In the genomic region with DNA sequence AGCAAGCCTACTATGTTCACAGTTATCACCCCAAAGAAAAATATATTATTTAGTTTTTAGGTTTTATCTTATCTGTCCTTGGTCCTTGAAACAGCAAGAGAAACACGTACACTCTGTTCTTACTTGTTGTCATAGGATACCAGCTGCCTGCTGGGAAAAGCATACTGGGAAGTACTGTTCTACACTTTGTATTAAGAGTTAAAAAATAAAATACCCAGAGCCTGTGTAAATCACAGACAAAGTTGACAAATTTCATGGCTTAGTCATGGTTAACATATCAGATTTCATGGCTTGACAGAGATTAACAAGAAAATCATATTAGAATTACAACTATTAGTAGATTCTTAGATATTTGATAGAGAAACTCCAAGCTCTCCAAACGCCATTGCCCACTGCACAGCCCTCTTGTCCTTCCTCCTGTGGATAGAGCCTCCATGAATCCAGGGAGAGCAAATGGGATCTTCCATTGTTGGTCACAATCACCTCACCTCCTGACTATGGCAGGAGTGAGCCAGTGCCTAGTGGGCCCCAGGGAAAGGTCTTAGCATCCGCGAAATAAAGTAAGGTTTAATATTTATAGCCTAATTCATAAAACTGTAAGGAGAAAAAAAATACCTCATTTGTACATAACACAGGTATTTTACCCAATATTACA, we compare ENCODE assay signal across 19 cellular contexts.
DNase-seq lines count a peak whose midpoint lies in the region.
"Had no signal": no experiment of that assay in that cellular context is flagged by ENCODE, and none has a peak within 500 bp of the region (broad histone marks: within the 10 kb centered on the region; RNA-seq: fewer than 3 reads in every experiment).

No MANE protein-coding gene starts in this region.

- no peaks in the 10 kb centered on the region for H3K27me3 ChIP-seq in HUES6 (ENCODE audit: control insufficient read depth, insufficient read depth, low read length)
- H3K27me3 ChIP-seq in iPS-18a (ENCODE audit: control insufficient read depth, insufficient read depth, low read length): no peaks in the 10 kb centered on the region
- H3K27me3 ChIP-seq in skeletal muscle tissue (ENCODE audit: control insufficient read depth in 3 of 3, insufficient read depth in 3 of 3, low read length in 3 of 3): peaks cover 0 to 2% (median 0%) of the 10 kb centered on the region in 3 donors
- H3K27me3 ChIP-seq in MG63: no peaks in the 10 kb centered on the region
- H3K27me3 ChIP-seq: pancreas, sigmoid colon had no signal

- H3K4me3 ChIP-seq in HUES6 (ENCODE audit: low read depth, low read length) (peak overlapping the region; percentile 27; the same call in 1 of the 2 replicates), iPS-18a (ENCODE audit: low read length) (peak overlapping the region; percentile 18), skeletal muscle tissue (ENCODE audit: low read length in 3 of 3) (no peak overlapping the region), MG63 (no peak overlapping the region)
- H3K4me3 ChIP-seq: pancreas, sigmoid colon had no signal

- H3K9me3 ChIP-seq in HUES6 (ENCODE audit: control insufficient read depth, insufficient read depth, low read depth, low read length) (no peaks in the 10 kb centered on the region), iPS-18a (ENCODE audit: control insufficient read depth, low read depth, low read length) (no peaks in the 10 kb centered on the region), skeletal muscle tissue (ENCODE audit: control insufficient read depth in 3 of 3, low read length in 3 of 3) (no peaks in the 10 kb centered on the region), MG63 (no peaks in the 10 kb centered on the region)
- H3K9me3 ChIP-seq: pancreas, sigmoid colon had no signal

- H3K27ac ChIP-seq in HUES6 (ENCODE audit: low read depth, low read length) (peak overlapping the region; percentile 89; the same call in 1 of the 2 replicates), iPS-18a (ENCODE audit: low read length) (no peak overlapping the region), skeletal muscle tissue (ENCODE audit: low read depth, low read length) (peak overlapping the region; percentile 29)
- H3K27ac ChIP-seq: pancreas, sigmoid colon had no signal

- in situ Hi-C loops in SK-MEL-5 (cut with HindIII; ENCODE audit: low pct_unique_long_range_greater_than_20kb, low sequenced_read_pairs): no loop called here

- H3K4me1 ChIP-seq in HUES6 (ENCODE audit: control insufficient read depth, insufficient read depth, low read length) (peaks cover 68% of the 10 kb centered on the region), iPS-18a (ENCODE audit: control insufficient read depth, low read depth, low read length) (peaks cover 28% of the 10 kb centered on the region), skeletal muscle tissue (ENCODE audit: control insufficient read depth in 3 of 3, insufficient read depth in 3 of 3, low read length in 3 of 3) (no peaks in the 10 kb centered on the region)

- H3K9ac ChIP-seq in HUES6 (ENCODE audit: low read length) (peak overlapping the region; percentile 48), iPS-18a (ENCODE audit: low read length) (no peak overlapping the region), skeletal muscle tissue (ENCODE audit: low read depth in 1 of 3, low read length in 3 of 3) (no peak overlapping the region)

- H3K36me3 ChIP-seq in HUES6 (ENCODE audit: control insufficient read depth, insufficient read depth, low read length) (no peaks in the 10 kb centered on the region), iPS-18a (ENCODE audit: control insufficient read depth, low read depth, low read length) (no peaks in the 10 kb centered on the region), skeletal muscle tissue (ENCODE audit: control insufficient read depth in 3 of 3, insufficient read depth in 3 of 3, low read length in 3 of 3) (no peaks in the 10 kb centered on the region), MG63 (no peaks in the 10 kb centered on the region)
- H3K36me3 ChIP-seq: pancreas, sigmoid colon had no signal

- peak; percentile 48 for DNase-seq in SK-MEL-5 (ENCODE audit: low read depth, low spot score)
- no peak for DNase-seq in GDM1 (lab: John Stamatoyannopoulos, UW)
- DNase-seq in COLO668 (lab: John Stamatoyannopoulos, UW; ENCODE audit: unreplicated experiment): no peak
- no peak for DNase-seq in MG63
- DNase-seq: activated naive CD4-positive, alpha-beta T cell treated with anti-CD3 and anti-CD28 coated beads, Interleukin-2, amount 10 ng/mL, durations not matched to agents 7 days and 5 days; activated T-cell treated with anti-CD3 and anti-CD28 coated beads, Interleukin-2, amount 50 U/mL, for 4 hours; EL; erythroblast; GOT3; kidney glomerular epithelial cell; NCI-H1092; NCI-H1930; NCI-H2227 treated with DMSO at 0.1 percent for 48 hours; NCI-H774; pancreas; sigmoid colon had no signal

Comparison
In these comparisons a context has a peak if more than half of its experiments do, and no peak if none do; other contexts are left out.
1. H3K4me3 ChIP-seq: peak in HUES6 (single experiment) and iPS-18a (single experiment); none in skeletal muscle tissue (0 of 3) and MG63 (single experiment).